8 cellular contexts compared by ENCODE assay signal in the genomic region with DNA sequence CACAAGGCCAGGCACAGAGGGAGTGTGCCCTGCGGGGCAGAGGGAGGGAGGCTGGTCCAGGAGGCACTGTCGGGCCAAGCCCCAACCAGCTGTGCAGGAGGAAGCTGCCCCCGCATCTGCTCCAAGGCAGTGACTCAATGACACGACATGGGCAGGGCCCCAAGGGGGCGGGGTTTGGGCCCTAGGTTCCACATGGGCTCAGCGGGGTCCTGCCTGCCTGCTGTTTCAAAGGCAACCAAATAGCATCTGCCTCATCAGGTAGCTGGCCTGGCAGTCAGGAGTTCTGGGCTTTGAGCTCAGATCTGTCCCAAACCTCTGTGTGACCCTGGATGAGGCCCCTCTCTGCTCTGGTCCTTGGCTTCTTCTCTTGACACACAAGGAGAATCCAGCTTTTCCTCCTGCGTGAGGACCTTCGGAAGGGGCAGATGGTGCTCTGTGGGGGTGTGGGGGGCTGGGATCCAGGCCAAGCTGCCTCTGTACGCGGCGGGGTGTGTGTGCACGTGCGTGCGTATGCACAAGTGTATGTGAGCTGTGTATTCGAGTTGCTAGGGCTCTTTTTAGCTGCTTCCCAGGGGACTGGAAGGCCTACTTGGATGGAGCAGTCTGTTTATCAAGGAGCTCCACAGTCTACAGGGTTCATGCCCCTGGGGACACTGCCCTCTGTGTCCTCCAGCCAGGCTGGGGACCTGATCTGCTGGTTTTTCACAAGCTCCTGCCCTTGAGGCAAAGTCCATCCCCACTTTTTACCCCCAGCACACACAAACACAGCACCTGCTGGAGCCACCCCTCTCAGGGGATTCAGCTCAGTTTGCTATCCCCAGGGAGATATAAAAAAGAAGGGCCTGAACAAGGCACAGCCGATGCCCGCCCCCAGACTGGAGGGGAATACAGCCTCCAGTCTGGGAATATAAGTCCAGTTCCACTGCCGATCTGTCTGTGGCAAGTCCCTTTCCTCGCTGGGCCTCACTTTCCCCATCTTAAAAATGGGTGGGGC.
A peak's percentile ranks its signal among the peaks of the same experiment; 100 is the strongest.
DNase-seq lines count a peak whose midpoint lies in the region; ATAC-seq, FAIRE-seq and TF ChIP-seq lines count a peak whose summit lies in the region.

No MANE protein-coding gene starts in this region.

- CTCF ChIA-PET in GM12878 (lab: Yijun Ruan, JAX), result interaction anchor here (1.1 to 6.1 kb wide), 14 partner anchors 8 to 156 kb away, joined by 3 to 62 read pairs (median 4); no protein-coding TSS in a partner anchor
- CTCF ChIA-PET in HepG2 (lab: Yijun Ruan, JAX; ENCODE audit: low intra/inter-chr PET ratio, low total read pairs), result interaction anchor here (0.9 kb wide), 1 partner anchor 10 kb away, joined by 3 read pairs; no protein-coding TSS in a partner anchor

- H3K4me1 ChIP-seq in Peyer's patch (peaks cover 0 to 13% (median 0%) of the 10 kb centered on the region in 4 donors), GM12878 (ENCODE audit: control insufficient read depth, insufficient read depth, low read length) (peaks cover 7% of the 10 kb centered on the region; the same call in 1 of the 2 replicates), HepG2 (ENCODE audit: insufficient read depth, low read length) (peaks cover 64% of the 10 kb centered on the region)

- in situ Hi-C loops in GM12878 (cut with MboI), result no loop called here
- in situ Hi-C loops in HepG2 (cut with HindIII; ENCODE audit: extremely low pct_ligation_motif_present, low pct_unique_long_range_greater_than_20kb), result no loop called here

- H3K4me2 ChIP-seq in GM12878 (ENCODE audit: control insufficient read depth, insufficient read depth) (no peak overlapping the region), HepG2 (ENCODE audit: low read depth, low read length) (peak overlapping the region; percentile 88)

- SMC1A ChIA-PET in GM12878 (lab: Charles Lee; ENCODE audit: uncharacterized antibody, unreplicated experiment), result interaction anchor here (0.6 to 4.4 kb wide), 16 partner anchors 10 to 156 kb away, joined by 3 to 28 read pairs (median 4); no protein-coding TSS in a partner anchor

- H3K36me3 ChIP-seq in Peyer's patch (peaks cover 0 to 10% (median 0%) of the 10 kb centered on the region in 3 donors), GM12878 (ENCODE audit: control insufficient read depth in 2 of 2, insufficient read depth in 2 of 2, low read length in 1 of 2) (no peaks in the 10 kb centered on the region; a peak in 1 of 4 replicates), HepG2 (replicated peaks in 1 of 2; ENCODE audit: control insufficient read depth in 1 of 2, insufficient read depth in 2 of 2, low read length in 2 of 2) (peaks cover 0 to 1% of the 10 kb centered on the region in 2 experiments; a peak in 1 of 5 replicates)

- TF ChIP-seq CTCF in Peyer's patch (IDR thresholded peaks at IDR 0.05) (no peak), GM12878 (IDR thresholded peaks at IDR 0.05 in 2 of 3, conservative IDR thresholded peaks at IDR 0.05 in 1 of 3; ENCODE audit: control insufficient read depth in 2 of 3, extremely low read depth in 1 of 3, insufficient read depth in 1 of 3, low read depth in 3 of 3, low read length in 3 of 3) (no peak), HepG2 (CRISPR knock-in tag; IDR thresholded peaks at IDR 0.05) (0 out of 2 replicates have a peak, but pooled peaks have one; percentile 17), dorsolateral prefrontal cortex (IDR thresholded peaks at IDR 0.05 in 54 of 56, conservative IDR thresholded peaks at IDR 0.05 in 2 of 56; ENCODE audit: low read depth in 1 of 56, partially characterized antibody in 56 of 56) (no peak)

- FAIRE-seq in GM12878 (lab: Jason Lieb, UNC) (no peak), HepG2 (lab: Jason Lieb, UNC) (no peak)

- TF ChIP-seq POLR2A in Peyer's patch (IDR thresholded peaks at IDR 0.05) (no peak), GM12878 (IDR thresholded peaks at IDR 0.05; ENCODE audit: low read depth, low read length) (no peak), HepG2 (IDR thresholded peaks at IDR 0.05; ENCODE audit: insufficient read depth in 1 of 2, low read depth in 2 of 2, low read length in 2 of 2) (no peak)

- H2AFZ ChIP-seq in GM12878 (ENCODE audit: control insufficient read depth, low read depth, low read length) (no peak overlapping the region; the same call in 1 of the 2 replicates), HepG2 (ENCODE audit: low read length) (no peak overlapping the region)

- WGBS in GM12878 (ENCODE audit: insufficient coverage, insufficient replicate concordance, low lambda C conversion rate, missing lambda C conversion rate), result 37% methylated on average over 19 of the region's 19 CpGs
- 13% methylated on average over 4 of the region's 19 CpGs for WGBS in HepG2 (ENCODE audit: low lambda C conversion rate)

- H3K9me3 ChIP-seq in Peyer's patch (no peaks in the 10 kb centered on the region), GM12878 (replicated peaks; ENCODE audit: control insufficient read depth, insufficient read depth, low read length) (no peaks in the 10 kb centered on the region), HepG2 (ENCODE audit: low read length) (no peaks in the 10 kb centered on the region)

- H3K79me2 ChIP-seq in GM12878 (ENCODE audit: control insufficient read depth, insufficient read depth, low read length) (no peaks in the 10 kb centered on the region), HepG2 (ENCODE audit: insufficient read depth, low read length) (no peaks in the 10 kb centered on the region)

- POLR2A ChIA-PET in GM12878 (lab: Charles Lee), result interaction anchor here (0.6 to 1.9 kb wide), 7 partner anchors 9 to 377 kb away, joined by 3 to 7 read pairs (median 3); partner anchors contain the start of genes C9orf43 and POLE3
- POLR2A ChIA-PET in HepG2 (lab: Yijun Ruan, JAX), result interaction anchor here (0.6 to 2.7 kb wide), 13 partner anchors 10 to 327 kb away, joined by 3 to 22 read pairs (median 3); partner anchors contain the start of genes CDC26 and PRPF4

- H3K27me3 ChIP-seq in Peyer's patch (no peaks in the 10 kb centered on the region), GM12878 (replicated peaks in 1 of 2; ENCODE audit: control insufficient read depth in 2 of 2, insufficient read depth in 2 of 2, low read length in 1 of 2) (no peaks in the 10 kb centered on the region), HepG2 (ENCODE audit: control insufficient read depth in 1 of 2, insufficient read depth in 2 of 2, low read length in 2 of 2) (no peaks in the 10 kb centered on the region), dorsolateral prefrontal cortex (no peaks in the 10 kb centered on the region)

- BruUV-seq in GM12878 (replicated peaks; lab: Mats Ljungman, UMichigan) (no TSS peak), HepG2 (replicated peaks; lab: Mats Ljungman, UMichigan) (no TSS peak)

- peak; percentile 93 for ATAC-seq in GM19351 (IDR thresholded peaks at IDR 0.05; ENCODE audit: unreplicated experiment)
- peak; percentile 72 for ATAC-seq in HG03565 (IDR thresholded peaks at IDR 0.05; ENCODE audit: unreplicated experiment)
- peak; percentile 86 for ATAC-seq in GM12878
- ATAC-seq in HepG2, result peak; percentile 65

- TF ChIP-seq RAD21 in GM12878 (IDR thresholded peaks at IDR 0.05; ENCODE audit: insufficient read depth, low read depth, low read length), result no peak
- TF ChIP-seq RAD21 in HepG2 (CRISPR knock-in tag; IDR thresholded peaks at IDR 0.05), result no peak

- H4K20me1 ChIP-seq in GM12878 (ENCODE audit: control insufficient read depth, insufficient read depth), result no peaks in the 10 kb centered on the region
- H4K20me1 ChIP-seq in HepG2 (ENCODE audit: insufficient read depth, low read length), result no peaks in the 10 kb centered on the region

- no peak overlapping the region for H3K4me3 ChIP-seq in Peyer's patch
- H3K4me3 ChIP-seq in GM12878, result no peak overlapping the region
- peak overlapping the region in 1 of 3 experiments; percentile 62; a peak in 1 of 6 replicates for H3K4me3 ChIP-seq in HepG2 (replicated peaks in 1 of 3; ENCODE audit: insufficient read depth in 1 of 3, low read depth in 2 of 3, low read length in 3 of 3)
- H3K4me3 ChIP-seq in dorsolateral prefrontal cortex, result no peak overlapping the region

- TF ChIP-seq EP300 in GM12878 (IDR thresholded peaks at IDR 0.05; ENCODE audit: borderline replicate concordance in 1 of 2, control insufficient read depth in 1 of 2, low read depth in 2 of 2, low read length in 2 of 2) (no peak), HepG2 (IDR thresholded peaks at IDR 0.05; ENCODE audit: low read depth in 2 of 2, low read length in 2 of 2) (peak in 1 of 2 experiments; percentile 28; a peak in 1 of 4 replicates), HepG2 (CRISPR knock-in tag; IDR thresholded peaks at IDR 0.05; ENCODE audit: borderline replicate concordance) (no peak)

- H3K27ac ChIP-seq in Peyer's patch (peak overlapping the region in 2 of 4 donors; percentile 8 to 25), GM12878 (ENCODE audit: control insufficient read depth, insufficient read depth) (no peak overlapping the region), HepG2 (ENCODE audit: extremely low read length, insufficient read depth, low read length) (no peak overlapping the region), dorsolateral prefrontal cortex (peak overlapping the region in 1 of 59 donors; percentile 38)

- DNase-seq in CD1c-positive myeloid dendritic cell (ENCODE audit: extremely low spot score) (peak; percentile 86), Peyer's patch (peak in 2 of 3 donors; percentile 67 to 70), GM12878 (ENCODE audit: low read depth, low spot score) (no peak), HepG2 (ENCODE audit: low spot score) (peak; percentile 54), dorsolateral prefrontal cortex (no peak)
- peak; percentile 28 to 61 for DNase-seq in stimulated activated CD8-positive, alpha-beta memory T cell treated with anti-CD3 and anti-CD28 coated beads, Interleukin-7, amount 100 ng/mL, for 4 hours (ENCODE audit: low read depth in 2 of 2)

- RAD21 ChIA-PET in GM12878 (lab: Charles Lee; ENCODE audit: unreplicated experiment), result interaction anchor here (0.6 to 3.6 kb wide), 12 partner anchors 9 to 85 kb away, joined by 3 to 22 read pairs (median 4); no protein-coding TSS in a partner anchor

- H3K9ac ChIP-seq in GM12878 (ENCODE audit: control insufficient read depth, insufficient read depth, low read length) (no peak overlapping the region), HepG2 (ENCODE audit: insufficient read depth, low read depth, low read length) (peak overlapping the region; percentile 41)

- intact Hi-C loops in GM12878 (cut with micrococcal nuclease; ENCODE audit: unreplicated experiment) (no loop called here), HepG2 (cut with micrococcal nuclease; ENCODE audit: unreplicated experiment) (no loop called here), dorsolateral prefrontal cortex (cut with DNase I) (no loop called here)

TF ChIP-seq in GM12878, 131 proteins besides CTCF, POLR2A, EP300 and RAD21 (continues in another document):
- TF ChIP-seq SREBF2 (IDR thresholded peaks at IDR 0.05; ENCODE audit: low read length), result no peak
- 0 out of 2 replicates have a peak, but pooled peaks have one; percentile 25 for TF ChIP-seq HDGF (IDR thresholded peaks at IDR 0.05)
- TF ChIP-seq EGR1 (IDR thresholded peaks at IDR 0.05; ENCODE audit: borderline replicate concordance in 1 of 2, low read depth in 2 of 2, low read length in 2 of 2), result peak in 1 of 2 experiments; percentile 92; a peak in 1 of 3 replicates

TF ChIP-seq in HepG2, 621 proteins besides CTCF, POLR2A, EP300 and RAD21 (continues in another document):
- TF ChIP-seq SMAD9 (CRISPR knock-in tag; IDR thresholded peaks at IDR 0.05), result no peak
- TF ChIP-seq HOXA3 (CRISPR knock-in tag; IDR thresholded peaks at IDR 0.05), result 0 out of 2 replicates have a peak, but pooled peaks have one; percentile 18
- no peak for TF ChIP-seq NPAS2 (CRISPR knock-in tag; IDR thresholded peaks at IDR 0.05; ENCODE audit: borderline replicate concordance)

Comparison
In these comparisons a context has a peak if more than half of its experiments do, and no peak if none do; other contexts are left out.
1. DNase-seq: peak in CD1c-positive myeloid dendritic cell (single experiment), Peyer's patch (2 of 3), HepG2 (single experiment) and stimulated activated CD8-positive, alpha-beta memory T cell treated with anti-CD3 and anti-CD28 coated beads, Interleukin-7, amount 100 ng/mL, for 4 hours (2 of 2); none in GM12878 (single experiment) and dorsolateral prefrontal cortex (0 of 10).
2. Peak in every context shown above with its lines, with median percentiles within 50 percentile points of each other: ATAC-seq.